In the genomic region with DNA sequence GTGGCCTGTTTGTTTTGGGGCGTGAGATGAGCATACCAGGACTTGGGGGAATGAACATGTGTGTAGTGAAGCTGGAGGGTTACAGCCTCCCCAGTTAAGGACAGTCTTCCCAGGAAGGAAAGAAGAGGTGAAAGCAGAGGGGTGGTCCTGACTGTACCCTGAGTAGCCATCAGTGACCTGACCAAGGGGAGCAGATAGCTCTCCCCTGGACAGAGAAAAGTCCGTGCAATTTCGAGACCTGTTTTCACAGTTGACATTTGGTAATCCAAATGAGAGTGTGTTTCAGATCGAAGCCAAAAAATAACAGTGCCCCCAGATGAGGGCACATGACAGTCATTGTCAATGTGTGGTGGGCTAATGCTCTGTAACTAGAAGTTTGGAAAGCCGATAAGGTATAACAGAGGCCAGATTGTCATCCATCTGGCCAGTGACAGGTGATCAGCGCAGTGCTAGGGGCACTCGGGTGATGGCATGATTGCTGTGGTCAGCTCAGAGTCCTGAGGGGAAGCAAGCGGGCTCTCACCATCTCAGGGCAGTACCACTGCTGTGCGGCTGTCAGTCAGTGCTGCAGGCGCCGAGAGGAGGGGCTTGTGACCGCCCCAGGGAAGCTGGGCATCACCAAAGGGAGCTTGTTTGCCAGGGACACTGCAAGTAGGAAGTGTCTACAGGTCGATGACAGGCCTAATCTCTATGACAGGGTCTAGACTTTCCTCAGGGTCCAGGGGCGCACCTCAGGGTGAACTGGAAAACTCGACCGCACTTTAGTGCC, we compare ENCODE assay signal across 8 cellular contexts.
DNase-seq lines count a peak whose midpoint lies in the region; ATAC-seq and TF ChIP-seq lines count a peak whose summit lies in the region.

No MANE protein-coding gene starts in this region.

- H3K79me2 ChIP-seq in OCI-LY1 (ENCODE audit: insufficient read depth, low read length): no peaks in the 10 kb centered on the region

- no peaks in the 10 kb centered on the region for H3F3A ChIP-seq in OCI-LY1 (ENCODE audit: insufficient read depth, low read length)

- H3K36me3 ChIP-seq in OCI-LY1 (ENCODE audit: insufficient read depth, low read length) (peaks cover 66% of the 10 kb centered on the region), neuron (ENCODE audit: insufficient read depth, low read length) (peaks cover 46% of the 10 kb centered on the region)

- H3K27ac ChIP-seq in OCI-LY1 (ENCODE audit: low read depth, low read length, poor library complexity, severe bottlenecking): peak overlapping the region; percentile 55

- peak overlapping the region; percentile 99 for H3K9ac ChIP-seq in OCI-LY1 (ENCODE audit: low read length)

- H3K9me2 ChIP-seq in OCI-LY1 (ENCODE audit: low read depth, low read length): no peaks in the 10 kb centered on the region

- H3K9me3 ChIP-seq in OCI-LY1 (ENCODE audit: low read length): no peaks in the 10 kb centered on the region
- no peaks in the 10 kb centered on the region for H3K9me3 ChIP-seq in neuron (ENCODE audit: low read length)

- H3K4me3 ChIP-seq in OCI-LY1 (ENCODE audit: low read depth, low read length, poor library complexity, severe bottlenecking) (peak overlapping the region; percentile 97), neuron (ENCODE audit: low read length) (peak overlapping the region; percentile 57)

- no peaks in the 10 kb centered on the region for H4K20me1 ChIP-seq in OCI-LY1 (ENCODE audit: insufficient read depth, low read length)

- H3K27me3 ChIP-seq in OCI-LY1 (ENCODE audit: insufficient read depth, low read length) (no peaks in the 10 kb centered on the region), neuron (ENCODE audit: insufficient read depth, low read length) (no peaks in the 10 kb centered on the region)

- ATAC-seq in GM18909 (IDR thresholded peaks at IDR 0.05; ENCODE audit: poor library complexity, unreplicated experiment): no peak
- ATAC-seq in HG02840 (IDR thresholded peaks at IDR 0.05; ENCODE audit: low FRiP score, unreplicated experiment): no peak

- peaks cover 23% of the 10 kb centered on the region for H3K4me1 ChIP-seq in OCI-LY1 (ENCODE audit: insufficient read depth, low read length, severe bottlenecking)
- H3K4me1 ChIP-seq in neuron (ENCODE audit: insufficient read depth, low read length): peaks cover 8% of the 10 kb centered on the region

- TF ChIP-seq CTCF in OCI-LY1 (IDR thresholded peaks at IDR 0.05; ENCODE audit: low read length): no peak

- H2AFZ ChIP-seq in OCI-LY1 (ENCODE audit: low read length) (no peak overlapping the region), neuron (ENCODE audit: low read depth, low read length) (no peak overlapping the region)

- peak overlapping the region; percentile 83 for H3K4me2 ChIP-seq in OCI-LY1 (ENCODE audit: low read length)

- DNase-seq in DMS 273 (lab: John Stamatoyannopoulos, UW; ENCODE audit: unreplicated experiment) (peak; percentile 80), DMS 273 treated with DMSO at 0.1 percent for 48 hours (lab: John Stamatoyannopoulos, UW) (no peak), ecto neural progenitor cell (ENCODE audit: low spot score) (peak; percentile 58), NCI-H1048 (lab: John Stamatoyannopoulos, UW) (no peak)

Comparison
In these comparisons a context has a peak if more than half of its experiments do, and no peak if none do; other contexts are left out.
1. DNase-seq: peak in DMS 273 (single experiment) and ecto neural progenitor cell (single experiment); none in DMS 273 treated with DMSO at 0.1 percent for 48 hours (single experiment) and NCI-H1048 (single experiment).